Comparison of ENCODE assay signal across 7 cellular contexts in genomic region chr10:95467642-95468041, GRCh38.
DNase-seq lines count a peak whose midpoint lies in the region; ATAC-seq, FAIRE-seq and TF ChIP-seq lines count a peak whose summit lies in the region.
"Not testable (repeated sequence)": the region's sequence is repeated elsewhere in the genome, so short reads cannot be mapped to it uniquely, and the experiment has no call there.

No MANE protein-coding gene starts in this region.

- CTCF ChIA-PET in HEK293T (lab: Yijun Ruan, JAX) = interaction anchor here (1.3 kb wide), 1 partner anchor 21 kb away, joined by 5 read pairs; no protein-coding TSS in a partner anchor

- not testable (repeated sequence) for H3K36me3 ChIP-seq in astrocyte (ENCODE audit: insufficient read depth, low read length); right atrium auricular region; mesodermal cell (ENCODE audit: control insufficient read depth, insufficient read depth, low read length); thoracic aorta

- not testable (repeated sequence) for H3K79me2 ChIP-seq in astrocyte (ENCODE audit: insufficient read depth, low read length)

- DNase-seq in HEK293T (ENCODE audit: extremely low spot score); astrocyte (ENCODE audit: low read depth); endothelial cell (ENCODE audit: low spot score); right atrium auricular region (ENCODE audit: low spot score); progenitor cell of endocrine pancreas (ENCODE audit: low spot score, unreplicated experiment); thoracic aorta (ENCODE audit: low spot score): not testable (repeated sequence)

- H3K4me3 ChIP-seq in astrocyte (ENCODE audit: insufficient read depth, low read depth, low read length); right atrium auricular region; mesodermal cell (ENCODE audit: extremely low read depth, insufficient read depth, low read length, poor library complexity, severe bottlenecking); thoracic aorta: not testable (repeated sequence)

- not testable (repeated sequence) for H3K9me3 Mint-ChIP-seq in astrocyte (ENCODE audit: unreplicated experiment); endothelial cell (ENCODE audit: unreplicated experiment); progenitor cell of endocrine pancreas (ENCODE audit: low read depth)

- H4K20me1 ChIP-seq in astrocyte (ENCODE audit: insufficient read depth, low read length) = not testable (repeated sequence)

- H3K27ac Mint-ChIP-seq in astrocyte (ENCODE audit: unreplicated experiment) (peak overlapping the region; percentile 28), endothelial cell (ENCODE audit: unreplicated experiment) (peak overlapping the region; percentile 99), progenitor cell of endocrine pancreas (peak overlapping the region; percentile 83)

- not testable (repeated sequence) for FAIRE-seq in astrocyte (lab: Jason Lieb, UNC)

- not testable (repeated sequence) for H2AFZ ChIP-seq in astrocyte (ENCODE audit: low read depth, low read length)

- H3K27me3 ChIP-seq in astrocyte (ENCODE audit: insufficient read depth, low read length); right atrium auricular region; thoracic aorta (replicated peaks; ENCODE audit: insufficient read depth): not testable (repeated sequence)

- ATAC-seq in thoracic aorta (ENCODE audit: insufficient number of reproducible peaks, low FRiP score, low read depth) = not testable (repeated sequence)

- not testable (repeated sequence) for H3K4me2 ChIP-seq in astrocyte (ENCODE audit: low read length)

- H3K36me3 Mint-ChIP-seq in astrocyte (ENCODE audit: low read depth, unreplicated experiment); progenitor cell of endocrine pancreas (ENCODE audit: insufficient read depth): not testable (repeated sequence)
- H3K36me3 Mint-ChIP-seq in endothelial cell (ENCODE audit: low read depth, unreplicated experiment) = peaks cover 15% of the 10 kb centered on the region

- POLR2A ChIA-PET in HEK293T (lab: Yijun Ruan, JAX) = not testable (repeated sequence)

- not testable (repeated sequence) for TF ChIP-seq CTCF in astrocyte (IDR thresholded peaks at IDR 0.05; ENCODE audit: insufficient read depth, low read depth, low read length); endothelial cell (IDR thresholded peaks at IDR 0.05; ENCODE audit: unreplicated experiment); right atrium auricular region (IDR thresholded peaks at IDR 0.05); progenitor cell of endocrine pancreas (IDR thresholded peaks at IDR 0.05; ENCODE audit: unreplicated experiment); thoracic aorta (IDR thresholded peaks at IDR 0.05)

- H3K27me3 Mint-ChIP-seq in astrocyte (ENCODE audit: low read depth, unreplicated experiment); endothelial cell (ENCODE audit: unreplicated experiment): not testable (repeated sequence)
- H3K27me3 Mint-ChIP-seq in progenitor cell of endocrine pancreas = peaks cover 23% of the 10 kb centered on the region

- not testable (repeated sequence) for H3K9me3 ChIP-seq in astrocyte (ENCODE audit: insufficient read depth, low read depth, low read length); right atrium auricular region; mesodermal cell (ENCODE audit: control insufficient read depth, low read length); thoracic aorta

- not testable (repeated sequence) for H3K4me1 ChIP-seq in astrocyte (ENCODE audit: insufficient read depth, low read length)
- H3K4me1 ChIP-seq in right atrium auricular region (peaks cover 0 to 78% of the 10 kb centered on the region in 2 donors), mesodermal cell (ENCODE audit: control insufficient read depth, insufficient read depth, low read length, poor library complexity, severe bottlenecking) (peaks cover 29% of the 10 kb centered on the region), thoracic aorta (ENCODE audit: control insufficient read depth in 1 of 2, low read depth in 2 of 2) (peaks cover 65 to 99% of the 10 kb centered on the region in 2 donors)

- 74% methylated on average over 3 of the region's 5 CpGs; no CpG with 5 or more reads in 1 of the 2 experiments for WGBS in mesodermal cell (ENCODE audit: insufficient coverage in 2 of 2), 2 experiments

- H3K4me3 Mint-ChIP-seq in astrocyte (ENCODE audit: unreplicated experiment); progenitor cell of endocrine pancreas (ENCODE audit: low read depth): not testable (repeated sequence)
- peak overlapping the region; percentile 59 for H3K4me3 Mint-ChIP-seq in endothelial cell (ENCODE audit: unreplicated experiment)

- H3K9ac ChIP-seq in astrocyte (ENCODE audit: low read length) = not testable (repeated sequence)

- H3K4me1 Mint-ChIP-seq in astrocyte (ENCODE audit: low read depth, unreplicated experiment) (peaks cover 10% of the 10 kb centered on the region), endothelial cell (ENCODE audit: unreplicated experiment) (peaks cover 66% of the 10 kb centered on the region), progenitor cell of endocrine pancreas (ENCODE audit: low read depth) (peaks cover 38% of the 10 kb centered on the region)

- not testable (repeated sequence) for H3K27ac ChIP-seq in astrocyte (ENCODE audit: low read depth, low read length)
- H3K27ac ChIP-seq in right atrium auricular region = peak overlapping the region; percentile 90 to 99
- H3K27ac ChIP-seq in mesodermal cell (ENCODE audit: low read depth, low read length, severe bottlenecking) = peak overlapping the region; percentile 80
- peak overlapping the region; percentile 88 to 97 for H3K27ac ChIP-seq in thoracic aorta

TF ChIP-seq in HEK293T, 16 proteins besides CTCF, POLR2A, EP300 and RAD21:
- peak; percentile 60; the same call in 1 of the 2 replicates for TF ChIP-seq ZNF384 (IDR thresholded peaks at IDR 0.05)
TF ChIP-seq in HEK293T: peak in this region for 1; not testable (repeated sequence) for 15.

Comparison
In these comparisons a context has a peak if more than half of its experiments do, and no peak if none do; other contexts are left out.
1. H3K27ac Mint-ChIP-seq: peak in every context shown above with its lines; median percentile 99 in endothelial cell; 83 in progenitor cell of endocrine pancreas; 28 in astrocyte.